Comparison of ENCODE assay signal across 25 cellular contexts in the genomic region with DNA sequence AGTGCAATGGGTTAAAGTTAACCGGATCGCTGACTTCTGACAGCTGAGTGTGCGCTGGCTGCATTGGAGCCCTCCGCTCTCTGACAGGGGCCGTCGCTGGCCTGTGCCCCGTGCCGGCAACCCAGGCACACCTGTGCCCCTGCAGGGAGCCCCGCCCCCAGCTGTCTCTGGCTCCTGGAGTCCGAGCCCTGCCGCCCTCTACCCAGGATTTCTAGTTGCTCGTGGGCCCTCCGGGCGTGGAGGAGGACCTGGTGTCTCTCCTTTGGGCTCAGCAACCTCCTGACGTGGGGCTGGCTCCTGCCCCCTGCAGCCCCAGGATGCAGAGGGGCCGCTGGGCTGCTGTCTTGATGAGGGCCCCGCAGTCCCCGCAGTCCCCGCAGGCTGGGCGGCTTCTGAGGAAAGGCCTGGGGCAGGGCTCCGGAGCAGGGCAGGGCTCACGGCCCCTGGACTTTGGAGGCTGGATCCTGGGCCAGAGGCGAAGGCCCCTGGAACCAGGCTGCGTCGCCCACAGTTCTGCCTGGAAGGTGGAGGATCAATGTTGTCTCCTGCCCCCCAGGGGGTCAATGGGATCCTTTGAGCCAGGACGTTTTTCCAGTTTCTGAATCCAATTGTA.
"Had no signal": no experiment of that assay in that cellular context is flagged by ENCODE, and none has a peak within 500 bp of the region (broad histone marks: within the 10 kb centered on the region; RNA-seq: fewer than 3 reads in every experiment).

No MANE protein-coding gene starts in this region.

- FAIRE-seq: K562, TTC549 had no signal

- H3K9ac ChIP-seq: SK-N-SH had no signal

- H3K4me3 ChIP-seq: K562, SJSA1 had no signal

- H3K9me3 Mint-ChIP-seq: activated CD4-positive, alpha-beta memory T cell treated with anti-CD3 and anti-CD28 coated beads, Interleukin-2, amount 10 ng/mL, durations not matched to agents 7 days and 5 days; activated T-cell treated with anti-CD3 and anti-CD28 coated beads, Interleukin-2, amount 50 U/mL, for 24 hours; T-helper 2 cell treated with Interferon-gamma antibody and Interleukin-4, amounts not matched to agents 5 μg/mL and 100 μg/mL, for 36 hours had no signal

- ATAC-seq: activated CD4-positive, CD25-positive, alpha-beta regulatory T cell treated with anti-CD3 and anti-CD28 coated beads, Interleukin-2, amount 50 U/mL, for 24 hours; Panc1 had no signal

- H3K4me1 ChIP-seq: SJSA1 had no signal

- H3K27ac Mint-ChIP-seq: activated CD4-positive, alpha-beta memory T cell treated with anti-CD3 and anti-CD28 coated beads, Interleukin-2, amount 10 ng/mL, durations not matched to agents 7 days and 5 days; activated naive CD4-positive, alpha-beta T cell treated with anti-CD3 and anti-CD28 coated beads, Interleukin-2, amount 50 U/mL, for 24 hours; activated T-cell treated with anti-CD3 and anti-CD28 coated beads, Interleukin-2, amount 50 U/mL, for 24 hours; activated T-helper 2 cell treated with anti-CD3 and anti-CD28 coated beads, Interferon-gamma antibody, Interleukin-2, Interleukin-4, amounts not matched to agents 10 μg/mL and 5 μg/mL and 100 μg/mL, durations not matched to agents 14 hours and 24 hours and 36 hours; T-helper 1 cell treated with Interleukin-12 subunit alpha and Interleukin-12 subunit beta and Interleukin-4 antibody, amounts not matched to agents 30 μg/mL and 1 μg/mL, for 36 hours; T-helper 2 cell treated with Interferon-gamma antibody and Interleukin-4, amounts not matched to agents 5 μg/mL and 100 μg/mL, for 36 hours had no signal

- H3K4me3 Mint-ChIP-seq: activated CD4-positive, alpha-beta memory T cell treated with anti-CD3 and anti-CD28 coated beads, Interleukin-2, amount 10 ng/mL, durations not matched to agents 7 days and 5 days; activated naive CD4-positive, alpha-beta T cell treated with anti-CD3 and anti-CD28 coated beads, Interleukin-2, amount 50 U/mL, for 24 hours; activated T-cell treated with anti-CD3 and anti-CD28 coated beads, Interleukin-2, amount 50 U/mL, for 24 hours; T-helper 1 cell treated with Interleukin-12 subunit alpha and Interleukin-12 subunit beta and Interleukin-4 antibody, amounts not matched to agents 30 μg/mL and 1 μg/mL, for 36 hours; T-helper 2 cell treated with Interferon-gamma antibody and Interleukin-4, amounts not matched to agents 5 μg/mL and 100 μg/mL, for 36 hours had no signal

- H3K27ac ChIP-seq: brain microvascular endothelial cell, SJSA1 had no signal

- H3K27me3 Mint-ChIP-seq: activated naive CD4-positive, alpha-beta T cell treated with anti-CD3 and anti-CD28 coated beads, Interleukin-2, amount 50 U/mL, for 24 hours; activated T-cell treated with anti-CD3 and anti-CD28 coated beads, Interleukin-2, amount 50 U/mL, for 24 hours had no signal

- H3K36me3 ChIP-seq: brain microvascular endothelial cell, SJSA1 had no signal

- H3K4me2 ChIP-seq: SK-N-SH had no signal

- DNase-seq: activated CD4-positive, alpha-beta memory T cell treated with anti-CD3 and anti-CD28 coated beads, Interleukin-2, amount 10 ng/mL, durations not matched to agents 7 days and 5 days; activated CD4-positive, alpha-beta T cell treated with anti-CD3 and anti-CD28 coated beads for 4 hours; activated gamma-delta T cell; activated naive CD4-positive, alpha-beta T cell treated with Interleukin-2 at 50 U/mL for 16 hours; activated T-cell treated with anti-CD3 and anti-CD28 coated beads, Interleukin-2, amount 50 U/mL, for 24 hours; anterior cingulate cortex; brain microvascular endothelial cell; central memory CD4-positive, alpha-beta T cell; NCI-H1105; NCI-H1417 treated with DMSO at 0.1 percent for 48 hours; NCI-H1930; NCI-H2081 treated with DMSO at 0.1 percent for 48 hours; NCI-H345; NCI-H524 treated with DMSO at 0.1 percent for 48 hours; SHP77 treated with DMSO at 0.1 percent for 48 hours; SK-N-SH had no signal

- H3K4me1 Mint-ChIP-seq: activated CD4-positive, alpha-beta memory T cell treated with anti-CD3 and anti-CD28 coated beads, Interleukin-2, amount 10 ng/mL, durations not matched to agents 7 days and 5 days; activated naive CD4-positive, alpha-beta T cell treated with anti-CD3 and anti-CD28 coated beads, Interleukin-2, amount 50 U/mL, for 24 hours had no signal

- H3K27me3 ChIP-seq: brain microvascular endothelial cell, SJSA1 had no signal

- H3K9me3 ChIP-seq: SJSA1, SK-N-SH had no signal
